ENCODE assay signal across 8 cellular contexts in genomic region chr3:180679178-180680096, GRCh38. TPM values are rescaled to one million over a fixed set of nuclear protein-coding genes. Genes with fewer than 3 reads are reported as not detected.
DNase-seq lines count a peak whose midpoint lies in the region; ATAC-seq and TF ChIP-seq lines count a peak whose summit lies in the region.

Gene CCDC39, minus strand, starts transcription at chr3:180679489. Its CDS starts 109 bp downstream, at chr3:180679380.

- peak within 1 kb of the TSS; percentile 48 for H3K4me3 ChIP-seq in CD8-positive, alpha-beta memory T cell (ENCODE audit: low read length)
- H3K4me3 ChIP-seq in OCI-LY3 (ENCODE audit: low read length): peak within 1 kb of the TSS; percentile 81
- peak within 1 kb of the TSS; percentile 76 for H3K4me3 ChIP-seq in fibroblast of villous mesenchyme (ENCODE audit: low read depth, low read length)
- peak within 1 kb of the TSS; percentile 93 for H3K4me3 ChIP-seq in neural progenitor cell
- H3K4me3 ChIP-seq in stomach smooth muscle (ENCODE audit: low read length in 2 of 2): peak within 1 kb of the TSS; percentile 81 to 86

- TF ChIP-seq CTCF in OCI-LY3 (IDR thresholded peaks at IDR 0.05; ENCODE audit: low read depth, low read length): no peak
- no peak for TF ChIP-seq CTCF in fibroblast of villous mesenchyme (IDR thresholded peaks at IDR 0.05; ENCODE audit: insufficient read depth, low read depth, low read length)
- TF ChIP-seq CTCF in neural progenitor cell (IDR thresholded peaks at IDR 0.05): peak; percentile 23

- no peaks in the 10 kb centered on the region for H3K9me3 ChIP-seq in CD8-positive, alpha-beta memory T cell (ENCODE audit: low read length)
- H3K9me3 ChIP-seq in OCI-LY3 (ENCODE audit: insufficient read depth, low read length) (no peaks in the 10 kb centered on the region), neural progenitor cell (ENCODE audit: low read depth) (no peaks in the 10 kb centered on the region), stomach smooth muscle (ENCODE audit: control insufficient read depth in 2 of 2, low read length in 2 of 2) (no peaks in the 10 kb centered on the region)

- H3K27ac ChIP-seq in CD8-positive, alpha-beta memory T cell (ENCODE audit: low read depth, low read length): no peak within 1 kb of the TSS
- H3K27ac ChIP-seq in OCI-LY3 (ENCODE audit: low read length) (no peak within 1 kb of the TSS), neural progenitor cell (no peak within 1 kb of the TSS), stomach smooth muscle (ENCODE audit: low read length) (no peak within 1 kb of the TSS)

- H3K9me3 Mint-ChIP-seq in CD8-positive, alpha-beta memory T cell: peaks cover 0 to 11% (median 10%) of the 10 kb centered on the region in 5 donors
- no peaks in the 10 kb centered on the region for H3K9me3 Mint-ChIP-seq in activated T-helper 17 cell treated with anti-CD3 and anti-CD28 coated beads, Interleukin-2, amount 50 U/mL, for 72 hours
- peaks cover 2% of the 10 kb centered on the region for H3K9me3 Mint-ChIP-seq in neural progenitor cell

- ATAC-seq in GM19467 (IDR thresholded peaks at IDR 0.05; ENCODE audit: unreplicated experiment): peak; percentile 98
- peak; percentile 93 for ATAC-seq in activated T-helper 17 cell treated with anti-CD3 and anti-CD28 coated beads, Interleukin-2, amount 50 U/mL, for 72 hours (replicated peaks)

- peaks cover 15% of the 10 kb centered on the region for H3F3A ChIP-seq in neural progenitor cell (ENCODE audit: low read depth)

- H3K36me3 Mint-ChIP-seq in CD8-positive, alpha-beta memory T cell: peaks cover 0 to 3% (median 1%) of the 10 kb centered on the region in 3 donors
- H3K36me3 Mint-ChIP-seq in activated T-helper 17 cell treated with anti-CD3 and anti-CD28 coated beads, Interleukin-2, amount 50 U/mL, for 72 hours (ENCODE audit: low read depth): no peaks in the 10 kb centered on the region
- H3K36me3 Mint-ChIP-seq in neural progenitor cell: no peaks in the 10 kb centered on the region

- peak; percentile 3 to 70 (median 43) for DNase-seq in CD8-positive, alpha-beta memory T cell
- DNase-seq in HK-2 (ENCODE audit: unreplicated experiment) (peak; percentile 86), fibroblast of villous mesenchyme (ENCODE audit: low read depth) (peak; percentile 46), neural progenitor cell (ENCODE audit: low spot score) (peak; percentile 93)

- peak within 1 kb of the TSS; percentile 81 to 93 (median 90) for H3K4me3 Mint-ChIP-seq in CD8-positive, alpha-beta memory T cell
- H3K4me3 Mint-ChIP-seq in activated T-helper 17 cell treated with anti-CD3 and anti-CD28 coated beads, Interleukin-2, amount 50 U/mL, for 72 hours: peak within 1 kb of the TSS; percentile 84
- peak within 1 kb of the TSS; percentile 93 for H3K4me3 Mint-ChIP-seq in neural progenitor cell

- H3K36me3 ChIP-seq in CD8-positive, alpha-beta memory T cell (ENCODE audit: insufficient read depth, low read length): no peaks in the 10 kb centered on the region
- no peaks in the 10 kb centered on the region for H3K36me3 ChIP-seq in OCI-LY3 (replicated peaks; ENCODE audit: low read depth, low read length)
- H3K36me3 ChIP-seq in neural progenitor cell: no peaks in the 10 kb centered on the region
- no peaks in the 10 kb centered on the region for H3K36me3 ChIP-seq in stomach smooth muscle (ENCODE audit: control insufficient read depth in 2 of 2, insufficient read depth in 2 of 2, low read length in 2 of 2)

- H3K27me3 ChIP-seq in CD8-positive, alpha-beta memory T cell (ENCODE audit: insufficient read depth, low read length, poor library complexity, severe bottlenecking): peaks cover 11% of the 10 kb centered on the region
- H3K27me3 ChIP-seq in OCI-LY3 (ENCODE audit: low read depth, low read length) (no peaks in the 10 kb centered on the region; the same call in 1 of the 2 replicates), neural progenitor cell (peaks cover 17% of the 10 kb centered on the region), stomach smooth muscle (ENCODE audit: control insufficient read depth in 1 of 2, insufficient read depth in 2 of 2, low read length in 2 of 2) (peaks cover 9 to 28% of the 10 kb centered on the region in 2 donors)

- peaks cover 36 to 64% of the 10 kb centered on the region in 2 donors for H3K27me3 Mint-ChIP-seq in CD8-positive, alpha-beta memory T cell
- H3K27me3 Mint-ChIP-seq in activated T-helper 17 cell treated with anti-CD3 and anti-CD28 coated beads, Interleukin-2, amount 50 U/mL, for 72 hours: peaks cover 33% of the 10 kb centered on the region
- H3K27me3 Mint-ChIP-seq in neural progenitor cell (ENCODE audit: insufficient read depth, low read depth): peaks cover 10% of the 10 kb centered on the region

- H3K4me2 ChIP-seq in OCI-LY3 (ENCODE audit: low read length) (peak within 1 kb of the TSS; percentile 72), neural progenitor cell (peak within 1 kb of the TSS; percentile 96)

- H4K20me1 ChIP-seq in OCI-LY3 (ENCODE audit: insufficient read depth, low read length) (no peaks in the 10 kb centered on the region), neural progenitor cell (ENCODE audit: low read depth) (no peaks in the 10 kb centered on the region)

- H2AFZ ChIP-seq in OCI-LY3 (ENCODE audit: low read depth, low read length) (peak within 1 kb of the TSS; percentile 74; the same call in 1 of the 2 replicates), neural progenitor cell (replicated peaks) (peak within 1 kb of the TSS; percentile 100)

- H3K9ac ChIP-seq in OCI-LY3 (ENCODE audit: low read length) (peak within 1 kb of the TSS; percentile 7; the same call in 1 of the 2 replicates), neural progenitor cell (no peak within 1 kb of the TSS), stomach smooth muscle (ENCODE audit: low read length in 2 of 2) (peak within 1 kb of the TSS; percentile 48 to 55)

- H3K4me1 Mint-ChIP-seq in CD8-positive, alpha-beta memory T cell: peaks cover 18 to 24% (median 23%) of the 10 kb centered on the region in 3 donors
- peaks cover 3% of the 10 kb centered on the region for H3K4me1 Mint-ChIP-seq in activated T-helper 17 cell treated with anti-CD3 and anti-CD28 coated beads, Interleukin-2, amount 50 U/mL, for 72 hours
- peaks cover 4% of the 10 kb centered on the region for H3K4me1 Mint-ChIP-seq in neural progenitor cell

- H3K27ac Mint-ChIP-seq in CD8-positive, alpha-beta memory T cell: peak within 1 kb of the TSS in 6 of 8 donors; percentile 9 to 69 (median 52)
- H3K27ac Mint-ChIP-seq in activated T-helper 17 cell treated with anti-CD3 and anti-CD28 coated beads, Interleukin-2, amount 50 U/mL, for 72 hours: peak within 1 kb of the TSS; percentile 56
- H3K27ac Mint-ChIP-seq in neural progenitor cell: peak within 1 kb of the TSS; percentile 70

- H3K79me2 ChIP-seq in OCI-LY3 (ENCODE audit: low read length) (no peaks in the 10 kb centered on the region), neural progenitor cell (ENCODE audit: low read depth) (peaks cover 4% of the 10 kb centered on the region)

- H3K4me1 ChIP-seq in CD8-positive, alpha-beta memory T cell (ENCODE audit: insufficient read depth, low read length): peaks cover 8% of the 10 kb centered on the region
- H3K4me1 ChIP-seq in OCI-LY3 (ENCODE audit: low read length) (peaks cover 7% of the 10 kb centered on the region), neural progenitor cell (peaks cover 9% of the 10 kb centered on the region), stomach smooth muscle (ENCODE audit: control insufficient read depth, insufficient read depth, low read length) (peaks cover 6% of the 10 kb centered on the region)

- POLR2A ChIA-PET in CD8-positive, alpha-beta memory T cell (lab: Charles Lee): no interaction called here

- CTCF ChIA-PET in CD8-positive, alpha-beta memory T cell (lab: Charles Lee): interaction anchor here (1.9 kb wide), 1 partner anchor 77 kb away, joined by 4 read pairs; the partner anchor contains the start of gene TTC14

RNA-seq across cellular contexts. Expression of gene CCDC39, which starts in this region (rescaled TPM):
- total RNA-seq in CD8-positive, alpha-beta memory T cell: not detected
- polyA plus RNA-seq in CD8-positive, alpha-beta memory T cell: not detected
- total RNA-seq in activated T-helper 17 cell treated with anti-CD3 and anti-CD28 coated beads, Interleukin-2, amount 50 U/mL, for 72 hours: not detected
- total RNA-seq in fibroblast of villous mesenchyme (under 0.01 TPM in 1 of 2 replicates, not detected in the other), neural progenitor cell (ENCODE audit: low replicate concordance) (0.24 and 3.3 TPM in 2 replicates)

Comparison
In these comparisons a context has a peak if more than half of its experiments do, and no peak if none do; other contexts are left out.
1. Peak in DNase-seq and H3K4me3 ChIP-seq in CD8-positive, alpha-beta memory T cell; RNA of the gene not detected or under 1 TPM.
2. Peak in ATAC-seq in activated T-helper 17 cell treated with anti-CD3 and anti-CD28 coated beads, Interleukin-2, amount 50 U/mL, for 72 hours; RNA of the gene not detected or under 1 TPM.
3. Peak in DNase-seq and H3K4me3 ChIP-seq in fibroblast of villous mesenchyme; RNA of the gene not detected or under 1 TPM.
4. DNase-seq: peak in every context shown above with its lines; median percentile 93 in neural progenitor cell; 86 in HK-2; 46 in fibroblast of villous mesenchyme; 43 in CD8-positive, alpha-beta memory T cell.